ENCODE assay signal across 32 cellular contexts in the genomic region with DNA sequence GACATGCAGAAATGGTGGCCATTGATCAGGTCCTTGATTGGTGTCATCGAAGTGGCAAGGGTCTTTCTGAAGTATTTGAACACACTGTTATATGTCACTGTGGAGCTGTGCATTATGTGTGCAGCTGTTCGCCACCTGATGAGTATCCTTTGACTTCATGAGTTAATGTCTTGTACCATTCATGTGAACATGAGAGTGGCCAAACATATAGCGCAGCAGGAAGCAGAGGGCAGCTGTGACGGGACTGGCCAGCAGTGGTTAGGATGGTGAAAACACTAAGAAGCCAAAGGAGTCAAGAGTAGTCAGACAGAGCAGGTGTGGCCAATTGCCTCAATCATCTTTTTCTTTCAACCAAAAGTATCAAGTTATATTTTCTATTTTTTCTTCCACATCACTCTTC.
"Had no signal": no experiment of that assay in that cellular context is flagged by ENCODE, and none has a peak within 500 bp of the region (broad histone marks: within the 10 kb centered on the region; RNA-seq: fewer than 3 reads in every experiment).

No MANE protein-coding gene starts in this region.

- H3K4me3 ChIP-seq: ascending aorta, cardiac muscle cell, colonic mucosa, esophagus squamous epithelium, left lung, lower lobe of right lung, neural progenitor cell, psoas muscle, sigmoid colon, thyroid gland, upper lobe of left lung had no signal

- H3K36me3 ChIP-seq: ascending aorta, cardiac muscle cell, colonic mucosa, esophagus squamous epithelium, left lung, lower lobe of right lung, neural progenitor cell, sigmoid colon, thyroid gland, upper lobe of left lung, WERI-Rb-1 had no signal

- H3K4me2 ChIP-seq: neural progenitor cell had no signal

- FAIRE-seq: frontal cortex, small intestine, TTC549 had no signal

- H3K79me2 ChIP-seq: parathyroid adenoma had no signal

- H3K27me3 ChIP-seq: ascending aorta, cardiac muscle cell, colonic mucosa, esophagus squamous epithelium, left lung, neural progenitor cell, sigmoid colon, thyroid gland, upper lobe of left lung had no signal

- DNase-seq: activated CD4-positive, alpha-beta memory T cell treated with anti-CD3 and anti-CD28 coated beads, Interleukin-2, amount 10 ng/mL, durations not matched to agents 7 days and 5 days; activated CD4-positive, alpha-beta T cell treated with anti-CD3 and anti-CD28 coated beads, Interleukin-2, amount 10 ng/mL, durations not matched to agents 24 days and 14 days; activated CD4-positive, CD25-positive, alpha-beta regulatory T cell treated with anti-CD3 and anti-CD28 coated beads, Interleukin-2, amount 50 U/mL, for 72 hours; activated CD8-positive, alpha-beta memory T cell treated with anti-CD3 and anti-CD28 coated beads, Interleukin-2, amount 50 U/mL, for 48 hours; activated gamma-delta T cell; activated naive CD4-positive, alpha-beta T cell treated with anti-CD3 and anti-CD28 coated beads, Interleukin-2, amount 10 ng/mL, durations not matched to agents 7 days and 5 days; activated naive CD8-positive, alpha-beta T cell treated with anti-CD3 and anti-CD28 coated beads, Interleukin-2, amount 10 ng/mL, durations not matched to agents 7 days and 5 days; activated T-cell treated with anti-CD3 and anti-CD28 coated beads, Interleukin-2, amount 50 U/mL, for 24 hours; cerebellar nuclear complex; colonic mucosa; effector CD8-positive, alpha-beta T cell; esophagus squamous epithelium; left lung; lower lobe of right lung; mesendoderm; natural killer cell; occipital lobe; psoas muscle; sigmoid colon; small intestine; stimulated activated CD4-positive, alpha-beta T cell treated with anti-CD3 and anti-CD28 coated beads, Interleukin-4, amount 100 ng/mL, for 24 hours; thyroid gland; upper lobe of left lung; WERI-Rb-1 had no signal

- ATAC-seq: left lung; lower lobe of right lung; natural killer cell; psoas muscle; stimulated activated effector memory CD8-positive, alpha-beta T cell treated with anti-CD3 and anti-CD28 coated beads, Interleukin-12 subunit alpha, Interleukin-12 subunit beta, amount 100 ng/mL, for 72 hours had no signal

- H2AFZ ChIP-seq: neural progenitor cell, parathyroid adenoma had no signal

- H3K27ac ChIP-seq: ascending aorta, cardiac muscle cell, colonic mucosa, epithelial cell of prostate, esophagus squamous epithelium, left lung, lower lobe of right lung, neural progenitor cell, parathyroid adenoma, psoas muscle, sigmoid colon, thyroid gland, upper lobe of left lung, WERI-Rb-1 had no signal

- H3K4me1 ChIP-seq: colonic mucosa, esophagus squamous epithelium, left lung, parathyroid adenoma, psoas muscle, thyroid gland had no signal

- H3K9ac ChIP-seq: neural progenitor cell, parathyroid adenoma had no signal

- H3K9me3 ChIP-seq: ascending aorta, colonic mucosa, esophagus squamous epithelium, psoas muscle, sigmoid colon, thyroid gland, upper lobe of left lung had no signal
